ENCODE assay signal across 9 cellular contexts in the genomic region with DNA sequence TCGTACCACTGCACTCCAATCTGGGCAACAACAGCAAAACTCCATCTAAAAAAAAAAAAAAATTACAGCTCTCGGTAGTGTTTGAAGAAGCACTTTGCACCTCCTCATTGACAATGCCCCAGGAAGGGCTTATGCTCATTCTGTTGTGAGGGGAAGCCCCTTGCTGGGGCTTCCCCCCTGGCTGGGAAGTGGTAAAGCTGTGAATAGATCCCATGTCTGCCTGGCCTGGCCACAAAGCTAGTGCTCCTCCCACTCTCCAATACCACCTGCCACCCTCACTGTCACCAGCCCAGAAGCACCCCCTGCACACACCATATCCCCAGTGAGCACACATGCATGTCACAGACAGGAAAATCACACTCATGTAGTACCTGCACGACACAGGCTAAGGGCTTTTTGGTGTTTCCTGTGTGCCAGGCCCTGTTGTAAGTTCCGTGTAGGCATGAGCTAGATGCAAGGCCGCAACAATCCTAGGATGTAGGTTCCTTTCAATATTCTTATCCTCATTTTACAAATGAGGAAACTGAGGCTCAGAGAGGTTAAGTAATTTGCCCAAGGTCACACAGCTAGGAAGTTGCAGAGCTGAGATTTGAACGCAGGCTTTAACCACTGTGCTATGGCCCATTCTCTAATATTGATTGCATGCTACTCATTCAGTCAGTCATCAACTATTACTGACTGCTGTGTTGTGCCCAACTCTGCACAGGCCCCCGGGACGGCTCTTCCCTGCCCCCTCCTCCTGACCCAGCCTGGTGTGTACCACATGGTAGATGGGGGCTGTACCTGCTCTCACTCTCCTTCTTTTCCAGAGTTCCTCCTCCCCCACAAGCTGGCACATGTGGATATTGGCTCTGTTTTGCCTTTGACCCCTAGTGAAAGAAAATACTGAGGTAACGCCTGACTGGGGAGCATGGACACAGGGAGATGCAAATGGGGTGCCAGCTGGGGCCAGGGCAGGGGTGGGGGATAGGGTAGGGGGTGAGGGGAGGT. TPM values are rescaled to one million over a fixed set of nuclear protein-coding genes. Genes with fewer than 3 reads are reported as not detected.
DNase-seq lines count a peak whose midpoint lies in the region; ATAC-seq and TF ChIP-seq lines count a peak whose summit lies in the region.
"Had no signal": no experiment of that assay in that cellular context is flagged by ENCODE, and none has a peak within 500 bp of the region (broad histone marks: within the 10 kb centered on the region; RNA-seq: fewer than 3 reads in every experiment).

No MANE protein-coding gene starts in this region.

- no peak for TF ChIP-seq EP300 in stomach (IDR thresholded peaks at IDR 0.05)

- no peaks in the 10 kb centered on the region for H3K36me3 ChIP-seq in stomach

- ATAC-seq in activated CD4-positive, CD25-positive, alpha-beta regulatory T cell treated with anti-CD3 and anti-CD28 coated beads, Interleukin-2, amount 50 U/mL, for 24 hours, result peak; percentile 72 to 74
- peak; percentile 98 for ATAC-seq in effector memory CD8-positive, alpha-beta T cell (replicated peaks)
- ATAC-seq in HG03135 (IDR thresholded peaks at IDR 0.05; ENCODE audit: unreplicated experiment), result no peak
- no peak for ATAC-seq in left cardiac atrium

- no peak for TF ChIP-seq CTCF in stomach (IDR thresholded peaks at IDR 0.05)

- TF ChIP-seq POLR2A in stomach (IDR thresholded peaks at IDR 0.05), result no peak

- H3K9me3 Mint-ChIP-seq in effector memory CD8-positive, alpha-beta T cell, result no peaks in the 10 kb centered on the region

- WGBS in stomach, 5 donors, result 68 to 85% (median 75%) methylated on average over 9 of the region's 9 CpGs

- H3K27me3 ChIP-seq in stomach, result peaks cover 0 to 18% (median 4%) of the 10 kb centered on the region in 3 donors

- intact Hi-C loops in stomach (cut with DNase I; ENCODE audit: low total_unique reads), result no loop called here
- intact Hi-C loops in left cardiac atrium (cut with DNase I), result no loop called here

- no peak overlapping the region for H3K4me3 Mint-ChIP-seq in effector memory CD8-positive, alpha-beta T cell

- H3K36me3 Mint-ChIP-seq in effector memory CD8-positive, alpha-beta T cell (ENCODE audit: insufficient read depth), result no peaks in the 10 kb centered on the region

- peaks cover 9 to 12% of the 10 kb centered on the region in 2 donors for H3K4me1 Mint-ChIP-seq in effector memory CD8-positive, alpha-beta T cell (ENCODE audit: low read depth in 2 of 2)

- H3K27ac ChIP-seq in stomach, result peak overlapping the region in 4 of 5 donors; percentile 1 to 93 (median 88)

- H3K27ac Mint-ChIP-seq in effector memory CD8-positive, alpha-beta T cell, result no peak overlapping the region

- no peaks in the 10 kb centered on the region for H3K9me3 ChIP-seq in stomach

- no peak overlapping the region for H3K4me3 ChIP-seq in stomach
- H3K4me3 ChIP-seq: lung had no signal

- H3K27me3 Mint-ChIP-seq in effector memory CD8-positive, alpha-beta T cell, result peaks cover 42 to 75% of the 10 kb centered on the region in 2 donors

- H3K4me1 ChIP-seq in stomach, result peaks cover 14 to 67% (median 37%) of the 10 kb centered on the region in 4 donors

- no peak for DNase-seq in activated CD4-positive, CD25-positive, alpha-beta regulatory T cell (lab: John Stamatoyannopoulos, UW)
- peak; percentile 57 for DNase-seq in H4 (ENCODE audit: low spot score)
- peak; percentile 53 for DNase-seq in NCI-H69 (lab: John Stamatoyannopoulos, UW)
- DNase-seq in effector memory CD8-positive, alpha-beta T cell, result peak; percentile 40 to 43 (median 43)
- DNase-seq in stomach, result peak; percentile 10
- DNase-seq in left cardiac atrium, result no peak

RNA-seq across cellular contexts. Expression of gene COL1A1, which starts 11.9 kb away (rescaled TPM):
- total RNA-seq in H4 (2014; rRNA removed; shearing (Covaris generic)), result 11.1 and 25.7 TPM in 2 replicates
- total RNA-seq in stomach (1,000 to 10,000 TPM in 1 of 5 donors, 100 to 1,000 TPM in 3, 10 to 100 TPM in 1; 87.0 to 1,931 (median 219) TPM), left cardiac atrium (100 to 1,000 TPM; 106 to 151 TPM)
- polyA plus RNA-seq in stomach, result 10 to 100 TPM; 17.9 to 60.0 (median 24.9) TPM

RNA-seq across cellular contexts. Expression of gene SGCA, which starts 47.5 kb away (rescaled TPM):
- 0.45 TPM in 1 of 2 replicates, not detected in the other for total RNA-seq in H4 (2014; rRNA removed; shearing (Covaris generic))
- 10 to 100 TPM in 3 of 5 donors, 1 to 10 TPM in 2; 5.4 to 89.3 (median 21.4) TPM for total RNA-seq in stomach
- polyA plus RNA-seq in stomach, result 10 to 100 TPM in 1 of 3 donors, 1 to 10 TPM in 2; 6.0 to 24.3 (median 8.7) TPM
- total RNA-seq in left cardiac atrium, result 100 to 1,000 TPM in 1 of 2 donors, 10 to 100 TPM in 1; 96.3 to 131 TPM

Comparison
In these comparisons a context has a peak if more than half of its experiments do, and no peak if none do; other contexts are left out.
1. ATAC-seq: peak in activated CD4-positive, CD25-positive, alpha-beta regulatory T cell treated with anti-CD3 and anti-CD28 coated beads, Interleukin-2, amount 50 U/mL, for 24 hours (2 of 2) and effector memory CD8-positive, alpha-beta T cell (single experiment); none in HG03135 (single experiment) and left cardiac atrium (0 of 2).
2. DNase-seq: peak in H4 (single experiment), NCI-H69 (single experiment), effector memory CD8-positive, alpha-beta T cell (3 of 3) and stomach (single experiment); none in activated CD4-positive, CD25-positive, alpha-beta regulatory T cell (0 of 4) and left cardiac atrium (single experiment).